Comparison of ENCODE assay signal across 8 cellular contexts in genomic region chr11:102560555-102561011, GRCh38. TPM values are rescaled to one million over a fixed set of nuclear protein-coding genes. Genes with fewer than 3 reads are reported as not detected.
DNase-seq lines count a peak whose midpoint lies in the region; ATAC-seq and TF ChIP-seq lines count a peak whose summit lies in the region.

No MANE protein-coding gene starts in this region.

- H3K9ac ChIP-seq in HCT116 (ENCODE audit: low read length) (no peak overlapping the region), Loucy (ENCODE audit: low read depth, low read length, poor library complexity, severe bottlenecking) (peak overlapping the region; percentile 67), trophoblast cell (ENCODE audit: low read length) (no peak overlapping the region)

- H3K36me3 ChIP-seq in HCT116 (ENCODE audit: control insufficient read depth in 1 of 2, insufficient read depth in 2 of 2, low read length in 2 of 2) (peaks cover 0 to 6% of the 10 kb centered on the region in 2 experiments; a peak in 1 of 4 replicates), Loucy (ENCODE audit: insufficient read depth, low read length) (no peaks in the 10 kb centered on the region), body of pancreas (replicated peaks in 1 of 2; ENCODE audit: insufficient read depth in 1 of 2, low read depth in 2 of 2) (no peaks in the 10 kb centered on the region), trophoblast cell (ENCODE audit: control insufficient read depth in 1 of 2, insufficient read depth in 2 of 2, low read length in 2 of 2) (no peaks in the 10 kb centered on the region)
- no peaks in the 10 kb centered on the region for H3K36me3 ChIP-seq in naive thymus-derived CD4-positive, alpha-beta T cell (ENCODE audit: control insufficient read depth in 2 of 3, insufficient read depth in 3 of 3, low read length in 3 of 3)

- no peak overlapping the region for H4K8ac ChIP-seq in trophoblast cell (ENCODE audit: low read depth, low read length)

- RAD21 ChIA-PET in HCT116 (lab: Charles Lee; ENCODE audit: low non-redundant PET in 1 of 2, low total read pairs in 2 of 2, uncharacterized antibody in 2 of 2, unreplicated experiment in 2 of 2) = no interaction called here

- peaks cover 23% of the 10 kb centered on the region for H3F3A ChIP-seq in Loucy (ENCODE audit: low read depth)

- no peak overlapping the region for H2AK5ac ChIP-seq in trophoblast cell (ENCODE audit: low read length)

- H4K20me1 ChIP-seq in HCT116 (ENCODE audit: insufficient read depth) (no peaks in the 10 kb centered on the region), Loucy (ENCODE audit: insufficient read depth, low read length, poor library complexity, severe bottlenecking) (no peaks in the 10 kb centered on the region)

- peak; percentile 84 for ATAC-seq in GM18502 (IDR thresholded peaks at IDR 0.05; ENCODE audit: poor library complexity, unreplicated experiment)
- no peak for ATAC-seq in HCT116
- ATAC-seq in body of pancreas = peak; percentile 40
- ATAC-seq in naive thymus-derived CD4-positive, alpha-beta T cell = peak; percentile 54

- H3K4ac ChIP-seq in trophoblast cell (ENCODE audit: low read depth, low read length) = no peak overlapping the region

- H3K4me3 Mint-ChIP-seq in naive thymus-derived CD4-positive, alpha-beta T cell = peak overlapping the region; percentile 42 to 81 (median 78)

- H3K4me1 Mint-ChIP-seq in naive thymus-derived CD4-positive, alpha-beta T cell = peaks cover 27 to 50% (median 45%) of the 10 kb centered on the region in 7 donors

- H3K9me3 ChIP-seq in HCT116 (ENCODE audit: control insufficient read depth in 1 of 2, insufficient read depth in 1 of 2, low read depth in 1 of 2, low read length in 2 of 2) (no peaks in the 10 kb centered on the region), Loucy (ENCODE audit: insufficient read depth, low read depth, low read length) (peaks cover 13% of the 10 kb centered on the region), body of pancreas (no peaks in the 10 kb centered on the region), trophoblast cell (ENCODE audit: insufficient read depth, low read depth, low read length) (peaks cover 2% of the 10 kb centered on the region)
- H3K9me3 ChIP-seq in naive thymus-derived CD4-positive, alpha-beta T cell (ENCODE audit: control insufficient read depth in 2 of 3, low read length in 3 of 3) = no peaks in the 10 kb centered on the region

- H3K27me3 Mint-ChIP-seq in naive thymus-derived CD4-positive, alpha-beta T cell = peaks cover 0 to 2% (median 0%) of the 10 kb centered on the region in 5 donors

- no peak overlapping the region for H3K23ac ChIP-seq in trophoblast cell (ENCODE audit: low read length)

- H2BK12ac ChIP-seq in trophoblast cell (ENCODE audit: low read length) = no peak overlapping the region

- DNase-seq in HCT116 (ENCODE audit: low read depth, low spot score) = no peak
- no peak for DNase-seq in body of pancreas
- DNase-seq in naive thymus-derived CD4-positive, alpha-beta T cell = peak in 6 of 9 donors; percentile 2 to 34 (median 12)
- no peak for DNase-seq in trophoblast cell
- no peak for DNase-seq in NCI-H2081 treated with DMSO at 0.1 percent for 48 hours (lab: John Stamatoyannopoulos, UW)
- no peak for DNase-seq in islet precursor cell

- no peak overlapping the region for H4K91ac ChIP-seq in trophoblast cell (ENCODE audit: low read depth, low read length)

- BruUV-seq in HCT116 (replicated peaks; lab: Mats Ljungman, UMichigan) = no TSS peak

- H3K4me1 ChIP-seq in HCT116 (ENCODE audit: control insufficient read depth in 1 of 2, insufficient read depth in 2 of 2, low read length in 2 of 2) = peaks cover 13 to 52% of the 10 kb centered on the region in 2 experiments
- peaks cover 57% of the 10 kb centered on the region for H3K4me1 ChIP-seq in Loucy (ENCODE audit: insufficient read depth, low read length, poor library complexity, severe bottlenecking)
- H3K4me1 ChIP-seq in body of pancreas = peaks cover 7% of the 10 kb centered on the region
- H3K4me1 ChIP-seq in naive thymus-derived CD4-positive, alpha-beta T cell (ENCODE audit: control insufficient read depth in 2 of 2, insufficient read depth in 2 of 2, low read length in 2 of 2) = peaks cover 21 to 28% of the 10 kb centered on the region in 2 donors
- H3K4me1 ChIP-seq in trophoblast cell (ENCODE audit: control insufficient read depth in 1 of 2, insufficient read depth in 2 of 2, low read length in 2 of 2) = no peaks in the 10 kb centered on the region

- 43 to 45% methylated on average over 6 of the region's 6 CpGs for WGBS in body of pancreas, 2 donors
- no CpG with 5 or more reads among the region's 6 CpGs for WGBS in trophoblast cell (ENCODE audit: extremely low coverage, insufficient coverage, insufficient read length)

- H3K4me2 ChIP-seq in HCT116 (ENCODE audit: low read length) (peak overlapping the region; percentile 20), Loucy (ENCODE audit: low read depth, low read length, poor library complexity, severe bottlenecking) (peak overlapping the region; percentile 82), trophoblast cell (ENCODE audit: low read length) (no peak overlapping the region)

- no peak overlapping the region for H4K12ac ChIP-seq in trophoblast cell (ENCODE audit: low read depth, low read length)

- CTCF ChIA-PET in HCT116 (lab: Charles Lee) = no interaction called here
- CTCF ChIA-PET in naive thymus-derived CD4-positive, alpha-beta T cell (lab: Charles Lee) = interaction anchor here (0.8 to 1.8 kb wide), 2 partner anchors 17 to 267 kb away, joined by 3 to 4 read pairs; no protein-coding TSS in a partner anchor

- H2AFZ ChIP-seq in HCT116 (ENCODE audit: low read depth, low read length, poor library complexity, severe bottlenecking) (peak overlapping the region; percentile 84), Loucy (ENCODE audit: low read length) (no peak overlapping the region; the same call in 1 of the 2 replicates), trophoblast cell (ENCODE audit: insufficient read depth, low read length, poor library complexity) (no peak overlapping the region)

- no peak overlapping the region for H3K18ac ChIP-seq in trophoblast cell (ENCODE audit: low read length)

- H3K27ac ChIP-seq in HCT116 (ENCODE audit: low read depth, low read length) (no peak overlapping the region), body of pancreas (peak overlapping the region in 1 of 4 donors; percentile 28), trophoblast cell (ENCODE audit: low read depth, low read length) (no peak overlapping the region)
- peak overlapping the region; percentile 63 for H3K27ac ChIP-seq in naive thymus-derived CD4-positive, alpha-beta T cell (ENCODE audit: low read depth, low read length)

- TF ChIP-seq RAD21 in HCT116 (IDR thresholded peaks at IDR 0.05; ENCODE audit: low read depth) = no peak

- H3K27ac Mint-ChIP-seq in naive thymus-derived CD4-positive, alpha-beta T cell = peak overlapping the region; percentile 70 to 96 (median 88)

- TF ChIP-seq CTCF in HCT116 (IDR thresholded peaks at IDR 0.05 in 2 of 3, conservative IDR thresholded peaks at IDR 0.05 in 1 of 3; ENCODE audit: borderline replicate concordance in 1 of 3, insufficient read depth in 1 of 3, low read depth in 2 of 3, low read length in 2 of 3) (no peak), Loucy (conservative IDR thresholded peaks at IDR 0.05; ENCODE audit: low read length) (no peak), body of pancreas (IDR thresholded peaks at IDR 0.05) (no peak)

- H3K79me2 ChIP-seq in HCT116 (ENCODE audit: insufficient read depth, low read length) = no peaks in the 10 kb centered on the region
- H3K79me2 ChIP-seq in Loucy (ENCODE audit: insufficient read depth, low read length) = no peaks in the 10 kb centered on the region
- H3K79me2 ChIP-seq in trophoblast cell (ENCODE audit: control insufficient read depth, insufficient read depth, low read length, poor library complexity) = no peaks in the 10 kb centered on the region

- H3K36me3 Mint-ChIP-seq in naive thymus-derived CD4-positive, alpha-beta T cell = peaks cover 0 to 8% (median 0%) of the 10 kb centered on the region in 5 donors

- no peak overlapping the region for H3K14ac ChIP-seq in trophoblast cell (ENCODE audit: low read length)

- H2BK120ac ChIP-seq in trophoblast cell (ENCODE audit: insufficient read depth, low read length, poor library complexity) = no peak overlapping the region

- POLR2A ChIA-PET in HCT116 (lab: Charles Lee) = no interaction called here
- POLR2A ChIA-PET in naive thymus-derived CD4-positive, alpha-beta T cell (lab: Charles Lee) = interaction anchor here (0.6 kb wide), 1 partner anchor 218 kb away, joined by 3 read pairs; no protein-coding TSS in a partner anchor

- H3K9me2 ChIP-seq in HCT116 (ENCODE audit: insufficient read depth) (no peaks in the 10 kb centered on the region), Loucy (replicated peaks; ENCODE audit: low read depth, low read length) (no peaks in the 10 kb centered on the region)

- H3K27me3 ChIP-seq in HCT116 (ENCODE audit: insufficient read depth, low read length) (no peaks in the 10 kb centered on the region), Loucy (ENCODE audit: insufficient read depth, low read length, poor library complexity, severe bottlenecking) (no peaks in the 10 kb centered on the region), body of pancreas (no peaks in the 10 kb centered on the region), trophoblast cell (ENCODE audit: insufficient read depth, low read length) (no peaks in the 10 kb centered on the region)
- H3K27me3 ChIP-seq in naive thymus-derived CD4-positive, alpha-beta T cell (ENCODE audit: control insufficient read depth in 2 of 2, insufficient read depth in 2 of 2, low read length in 2 of 2) = no peaks in the 10 kb centered on the region

- intact Hi-C loops in HCT116 (cut with micrococcal nuclease) = no loop called here
- intact Hi-C loops in body of pancreas (cut with DNase I) = no loop called here
- intact Hi-C loops in naive thymus-derived CD4-positive, alpha-beta T cell (cut with micrococcal nuclease) = loop anchor here (1.0 to 5.0 kb wide), 6 partner anchors 17 to 243 kb away; partner anchors contain the start of genes BIRC2 (in 1 of the 2), BIRC3 (in 1 of the 2) and TMEM123 (in 1 of the 2)

- H3K4me3 ChIP-seq in HCT116 (replicated peaks in 1 of 2; ENCODE audit: low read depth in 1 of 2, low read length in 2 of 2) = no peak overlapping the region
- peak overlapping the region; percentile 63 for H3K4me3 ChIP-seq in Loucy (ENCODE audit: low read length, poor library complexity, severe bottlenecking)
- no peak overlapping the region for H3K4me3 ChIP-seq in body of pancreas
- H3K4me3 ChIP-seq in naive thymus-derived CD4-positive, alpha-beta T cell (ENCODE audit: low read length) = peak overlapping the region; percentile 34
- H3K4me3 ChIP-seq in trophoblast cell (ENCODE audit: low read depth, low read length) = no peak overlapping the region

- no peaks in the 10 kb centered on the region for H3K79me1 ChIP-seq in trophoblast cell (ENCODE audit: low read length)

- H3K9me3 Mint-ChIP-seq in naive thymus-derived CD4-positive, alpha-beta T cell = peaks cover 0 to 2% (median 0%) of the 10 kb centered on the region in 11 donors

- TF ChIP-seq POLR2A in HCT116 (IDR thresholded peaks at IDR 0.05; ENCODE audit: borderline replicate concordance, extremely low read depth, insufficient read depth, insufficient read length) (no peak), body of pancreas (IDR thresholded peaks at IDR 0.05) (no peak)

- no peak overlapping the region for H2BK5ac ChIP-seq in trophoblast cell (ENCODE audit: low read depth, low read length, poor library complexity)

RNA-seq across cellular contexts. Expression of gene MMP7, which starts 30.0 kb away (rescaled TPM):
- 0.61 TPM for total RNA-seq in HCT116 (2021; ENCODE audit: unreplicated experiment)
- 0.39 and 1.0 TPM in 2 replicates for polyA plus RNA-seq in HCT116 (2012)
- total RNA-seq in body of pancreas = 100 to 1,000 TPM in 1 of 2 donors, 10 to 100 TPM in 1; 54.5 to 105 TPM
- not detected for total RNA-seq in naive thymus-derived CD4-positive, alpha-beta T cell
- not detected for polyA plus RNA-seq in naive thymus-derived CD4-positive, alpha-beta T cell
- not detected in 2 replicates for polyA plus RNA-seq in trophoblast cell (2013)

Comparison
In these comparisons a context has a peak if more than half of its experiments do, and no peak if none do; other contexts are left out.
1. DNase-seq: peak in naive thymus-derived CD4-positive, alpha-beta T cell (6 of 9); none in HCT116 (single experiment), body of pancreas (0 of 4), trophoblast cell (0 of 2), NCI-H2081 treated with DMSO at 0.1 percent for 48 hours (single experiment) and islet precursor cell (single experiment).
2. H3K4me3 ChIP-seq: peak in Loucy (single experiment) and naive thymus-derived CD4-positive, alpha-beta T cell (single experiment); none in HCT116 (0 of 2), body of pancreas (0 of 2) and trophoblast cell (single experiment).
3. RNA of gene MMP7, which starts 30.0 kb away (total RNA-seq): 54.5 to 105 TPM in body of pancreas; 0.61 TPM in HCT116 (single experiment) and not detected in naive thymus-derived CD4-positive, alpha-beta T cell; every median in the first group is over 10 times any median in the second.
4. intact Hi-C loops: an anchor here in naive thymus-derived CD4-positive, alpha-beta T cell (1.0 to 5.0 kb wide); none called in HCT116 and body of pancreas.